In genomic region chr19:1125601-1126533, GRCh38 we compare ENCODE assay signal across 15 cellular contexts. TPM values are rescaled to one million over a fixed set of nuclear protein-coding genes. Genes with fewer than 3 reads are reported as not detected.
DNase-seq lines count a peak whose midpoint lies in the region; ATAC-seq and TF ChIP-seq lines count a peak whose summit lies in the region.
"Had no signal": no experiment of that assay in that cellular context is flagged by ENCODE, and none has a peak within 500 bp of the region (broad histone marks: within the 10 kb centered on the region; RNA-seq: fewer than 3 reads in every experiment).

No MANE protein-coding gene starts in this region.

- no peaks in the 10 kb centered on the region for H3K9me3 ChIP-seq in mammary epithelial cell (replicated peaks; ENCODE audit: insufficient read depth, low read length)
- H3K9me3 ChIP-seq in lower lobe of right lung, result no peaks in the 10 kb centered on the region
- no peaks in the 10 kb centered on the region for H3K9me3 ChIP-seq in SJCRH30 (replicated peaks)
- H3K9me3 ChIP-seq in esophagus muscularis mucosa, result no peaks in the 10 kb centered on the region

- peaks cover 8% of the 10 kb centered on the region for H3K4me1 Mint-ChIP-seq in MCF 10A (ENCODE audit: insufficient read depth, unreplicated experiment)
- H3K4me1 Mint-ChIP-seq in activated T-helper 17 cell treated with anti-CD3 and anti-CD28 coated beads, Interleukin-2, amount 50 U/mL, for 72 hours, result peaks cover 4% of the 10 kb centered on the region
- H3K4me1 Mint-ChIP-seq: nephron had no signal

- no peak for TF ChIP-seq EP300 in esophagus muscularis mucosa (IDR thresholded peaks at IDR 0.05)

- in situ Hi-C loops in mammary epithelial cell (cut with MboI; ENCODE audit: low sequenced_read_pairs in 2 of 2), result no loop called here

- peaks cover 73% of the 10 kb centered on the region for H3K79me2 ChIP-seq in mammary epithelial cell (ENCODE audit: insufficient read depth, low read length)

- peaks cover 8% of the 10 kb centered on the region for H4K20me1 ChIP-seq in mammary epithelial cell (ENCODE audit: insufficient read depth, low read length)

- H3K9me3 Mint-ChIP-seq in MCF 10A (ENCODE audit: unreplicated experiment), result no peaks in the 10 kb centered on the region
- no peaks in the 10 kb centered on the region for H3K9me3 Mint-ChIP-seq in activated T-helper 17 cell treated with anti-CD3 and anti-CD28 coated beads, Interleukin-2, amount 50 U/mL, for 72 hours
- H3K9me3 Mint-ChIP-seq: activated naive CD8-positive, alpha-beta T cell treated with anti-CD3 and anti-CD28 coated beads, Interleukin-2, amount 10 ng/mL, durations not matched to agents 7 days and 5 days; IgD-negative memory B cell; nephron had no signal

- CTCF ChIA-PET in MCF 10A (lab: Yijun Ruan, JAX) (no interaction called here), mammary epithelial cell (lab: Charles Lee; ENCODE audit: low non-redundant PET) (no interaction called here)

- dilution Hi-C loops in mammary epithelial cell (cut with HindIII; ENCODE audit: low sequenced_read_pairs), result loop anchor here (5.0 to 10.0 kb wide), 5 partner anchors 39 to 319 kb away; partner anchors contain the start of genes ARHGAP45, CBARP and CIRBP

- H3K36me3 ChIP-seq in mammary epithelial cell (ENCODE audit: insufficient read depth, low read length) (peaks cover 20% of the 10 kb centered on the region), lower lobe of right lung (peaks cover 79% of the 10 kb centered on the region), SJCRH30 (peaks cover 25% of the 10 kb centered on the region), esophagus muscularis mucosa (peaks cover 33 to 87% (median 72%) of the 10 kb centered on the region in 4 donors)

- WGBS in mammary epithelial cell (ENCODE audit: low coverage, missing lambda C conversion rate), result 79% methylated on average over 32 of the region's 35 CpGs
- 89% methylated on average over 31 of the region's 35 CpGs for WGBS in esophagus muscularis mucosa

- no peak overlapping the region for H3K9ac ChIP-seq in mammary epithelial cell (ENCODE audit: insufficient read depth, low read length)

- no peaks in the 10 kb centered on the region for H3K27me3 Mint-ChIP-seq in MCF 10A (ENCODE audit: insufficient read depth, unreplicated experiment)
- no peaks in the 10 kb centered on the region for H3K27me3 Mint-ChIP-seq in activated T-helper 17 cell treated with anti-CD3 and anti-CD28 coated beads, Interleukin-2, amount 50 U/mL, for 72 hours
- H3K27me3 Mint-ChIP-seq: activated naive CD8-positive, alpha-beta T cell treated with anti-CD3 and anti-CD28 coated beads, Interleukin-2, amount 10 ng/mL, durations not matched to agents 7 days and 5 days; IgD-negative memory B cell had no signal

- peaks cover 16% of the 10 kb centered on the region for H3K4me1 ChIP-seq in mammary epithelial cell (ENCODE audit: insufficient read depth, low read length)
- H3K4me1 ChIP-seq in lower lobe of right lung, result peaks cover 44% of the 10 kb centered on the region
- H3K4me1 ChIP-seq in SJCRH30, result no peaks in the 10 kb centered on the region
- peaks cover 10 to 61% (median 57%) of the 10 kb centered on the region in 4 donors for H3K4me1 ChIP-seq in esophagus muscularis mucosa

- DNase-seq in MCF 10A (ENCODE audit: unreplicated experiment) (peak; percentile 84), mammary epithelial cell (no peak), lower lobe of right lung (peak; percentile 44), NCI-H524 treated with DMSO at 0.1 percent for 48 hours (lab: John Stamatoyannopoulos, UW) (no peak), SJCRH30 (no peak), esophagus muscularis mucosa (ENCODE audit: extremely low spot score) (no peak)
- DNase-seq: activated CD4-positive, alpha-beta T cell treated with anti-CD3 and anti-CD28 coated beads, Interleukin-2, amount 50 U/mL, for 48 hours; activated naive CD8-positive, alpha-beta T cell treated with anti-CD3 and anti-CD28 coated beads, Interleukin-2, amount 10 ng/mL, durations not matched to agents 7 days and 5 days; EL; left cardiac atrium; NCI-H187 treated with DMSO at 0.1 percent for 48 hours had no signal

- TF ChIP-seq POLR2A in esophagus muscularis mucosa (IDR thresholded peaks at IDR 0.05; ENCODE audit: low read depth), result no peak

- no peak overlapping the region for H3K4me2 ChIP-seq in mammary epithelial cell (ENCODE audit: insufficient read depth, low read depth, low read length)

- H3K4me3 Mint-ChIP-seq in MCF 10A (ENCODE audit: unreplicated experiment), result no peak overlapping the region
- H3K4me3 Mint-ChIP-seq in activated T-helper 17 cell treated with anti-CD3 and anti-CD28 coated beads, Interleukin-2, amount 50 U/mL, for 72 hours, result peak overlapping the region; percentile 61
- H3K4me3 Mint-ChIP-seq: activated naive CD8-positive, alpha-beta T cell treated with anti-CD3 and anti-CD28 coated beads, Interleukin-2, amount 10 ng/mL, durations not matched to agents 7 days and 5 days; IgD-negative memory B cell; nephron had no signal

- H3K27ac Mint-ChIP-seq in MCF 10A (ENCODE audit: low read depth, unreplicated experiment), result no peak overlapping the region
- H3K27ac Mint-ChIP-seq in activated T-helper 17 cell treated with anti-CD3 and anti-CD28 coated beads, Interleukin-2, amount 50 U/mL, for 72 hours, result peak overlapping the region; percentile 52
- H3K27ac Mint-ChIP-seq: activated naive CD8-positive, alpha-beta T cell treated with anti-CD3 and anti-CD28 coated beads, Interleukin-2, amount 10 ng/mL, durations not matched to agents 7 days and 5 days; nephron had no signal

- no peak overlapping the region for H3K27ac ChIP-seq in mammary epithelial cell (ENCODE audit: insufficient read depth, low read depth, low read length)
- peak overlapping the region; percentile 18 for H3K27ac ChIP-seq in lower lobe of right lung
- H3K27ac ChIP-seq in SJCRH30, result no peak overlapping the region
- H3K27ac ChIP-seq in esophagus muscularis mucosa (replicated peaks in 1 of 4), result peak overlapping the region in 1 of 4 donors; percentile 21

- H3K27me3 ChIP-seq in mammary epithelial cell (ENCODE audit: insufficient read depth, low read length), result no peaks in the 10 kb centered on the region
- no peaks in the 10 kb centered on the region for H3K27me3 ChIP-seq in lower lobe of right lung (ENCODE audit: low read depth)
- H3K27me3 ChIP-seq in SJCRH30, result no peaks in the 10 kb centered on the region
- H3K27me3 ChIP-seq in esophagus muscularis mucosa, result no peaks in the 10 kb centered on the region

- H3K4me3 ChIP-seq in mammary epithelial cell (replicated peaks in 1 of 3; ENCODE audit: insufficient read depth in 1 of 3, low read depth in 2 of 3, low read length in 3 of 3), result no peak overlapping the region
- no peak overlapping the region for H3K4me3 ChIP-seq in lower lobe of right lung
- H3K4me3 ChIP-seq in SJCRH30, result no peak overlapping the region
- H3K4me3 ChIP-seq in esophagus muscularis mucosa, result no peak overlapping the region

- TF ChIP-seq CTCF in MCF 10A (IDR thresholded peaks at IDR 0.05; ENCODE audit: unreplicated experiment) (no peak), mammary epithelial cell (conservative IDR thresholded peaks at IDR 0.05 in 1 of 2, IDR thresholded peaks at IDR 0.05 in 1 of 2; ENCODE audit: extremely low read depth in 1 of 2, insufficient read depth in 1 of 2, low read depth in 1 of 2, low read length in 2 of 2) (no peak), lower lobe of right lung (IDR thresholded peaks at IDR 0.05) (no peak), esophagus muscularis mucosa (IDR thresholded peaks at IDR 0.05) (no peak)

- POLR2A ChIA-PET in MCF 10A (lab: Yijun Ruan, JAX), result interaction anchor here (0.6 to 0.8 kb wide), 2 partner anchors 20 to 35 kb away, joined by 3 read pairs; no protein-coding TSS in a partner anchor

- intact Hi-C loops in MCF 10A (cut with micrococcal nuclease) (no loop called here), mammary epithelial cell (cut with micrococcal nuclease) (no loop called here), lower lobe of right lung (cut with DNase I) (no loop called here), esophagus muscularis mucosa (cut with DNase I) (no loop called here)

- ATAC-seq in activated T-helper 17 cell treated with anti-CD3 and anti-CD28 coated beads, Interleukin-2, amount 50 U/mL, for 72 hours (replicated peaks), result peak; percentile 18
- ATAC-seq in lower lobe of right lung (no peak), GM18519 (IDR thresholded peaks at IDR 0.05; ENCODE audit: low FRiP score, unreplicated experiment) (no peak)
- ATAC-seq: left cardiac atrium had no signal

- TSS peak; percentile 14 for BruUV-seq in MCF 10A (replicated peaks; lab: Mats Ljungman, UMichigan)
- BruUV-seq in mammary epithelial cell (replicated peaks; lab: Mats Ljungman, UMichigan), result no TSS peak

- peaks cover 85% of the 10 kb centered on the region for H3K36me3 Mint-ChIP-seq in MCF 10A (ENCODE audit: insufficient read depth, unreplicated experiment)
- peaks cover 91% of the 10 kb centered on the region for H3K36me3 Mint-ChIP-seq in activated T-helper 17 cell treated with anti-CD3 and anti-CD28 coated beads, Interleukin-2, amount 50 U/mL, for 72 hours (ENCODE audit: low read depth)

- H2AFZ ChIP-seq in mammary epithelial cell (ENCODE audit: low read depth, low read length), result no peak overlapping the region

RNA-seq across cellular contexts. Expression of gene GPX4, which starts 22.1 kb away (rescaled TPM):
- total RNA-seq in MCF 10A (2022) (179 and 191 TPM in 2 replicates), mammary epithelial cell (100 to 1,000 TPM; 154 to 216 TPM), lower lobe of right lung (378 TPM), esophagus muscularis mucosa (100 to 1,000 TPM; 338 to 386 (median 375) TPM)
- polyA plus RNA-seq in mammary epithelial cell, result 357 TPM
- 97.5 TPM for polyA minus RNA-seq in mammary epithelial cell
- 100 to 1,000 TPM; 110 to 170 TPM for total RNA-seq in activated T-helper 17 cell treated with anti-CD3 and anti-CD28 coated beads, Interleukin-2, amount 50 U/mL, for 72 hours
- total RNA-seq in SJCRH30 (2014; rRNA removed; shearing (Covaris generic)), result 232 and 290 TPM in 2 replicates

RNA-seq across cellular contexts. Expression of gene POLR2E, which starts 30.7 kb away (rescaled TPM):
- total RNA-seq in MCF 10A (2022), result 184 and 201 TPM in 2 replicates
- total RNA-seq in mammary epithelial cell, result 100 to 1,000 TPM in 1 of 2 donors, 10 to 100 TPM in 1; 63.7 to 233 TPM
- polyA plus RNA-seq in mammary epithelial cell, result 258 TPM
- polyA minus RNA-seq in mammary epithelial cell, result 118 TPM
- total RNA-seq in activated T-helper 17 cell treated with anti-CD3 and anti-CD28 coated beads, Interleukin-2, amount 50 U/mL, for 72 hours, result 100 to 1,000 TPM; 155 to 248 TPM
- total RNA-seq in lower lobe of right lung, result 158 TPM
- total RNA-seq in SJCRH30 (2014; rRNA removed; shearing (Covaris generic)), result 176 and 183 TPM in 2 replicates
- total RNA-seq in esophagus muscularis mucosa, result 100 to 1,000 TPM in 3 of 4 donors, 10 to 100 TPM in 1; 96.8 to 198 (median 135) TPM

RNA-seq across cellular contexts. Expression of gene SBNO2, which starts 48.2 kb away (rescaled TPM):
- total RNA-seq in MCF 10A (2022), result 99.6 and 123 TPM in 2 replicates
- 100 to 1,000 TPM in 1 of 2 donors, 10 to 100 TPM in 1; 37.0 to 108 TPM for total RNA-seq in mammary epithelial cell
- polyA plus RNA-seq in mammary epithelial cell, result 22.5 TPM
- 34.4 TPM for polyA minus RNA-seq in mammary epithelial cell
- 100 to 1,000 TPM; 119 to 139 TPM for total RNA-seq in activated T-helper 17 cell treated with anti-CD3 and anti-CD28 coated beads, Interleukin-2, amount 50 U/mL, for 72 hours
- total RNA-seq in lower lobe of right lung, result 91.6 TPM
- 15.0 and 17.1 TPM in 2 replicates for total RNA-seq in SJCRH30 (2014; rRNA removed; shearing (Covaris generic))
- total RNA-seq in esophagus muscularis mucosa, result 100 to 1,000 TPM in 1 of 4 donors, 10 to 100 TPM in 3; 16.2 to 141 (median 30.5) TPM

RNA-seq across cellular contexts. Expression of gene ARHGAP45, which starts 58.9 kb away (rescaled TPM):
- total RNA-seq in MCF 10A (2022) (11.9 and 15.3 TPM in 2 replicates), mammary epithelial cell (1 to 10 TPM in 1 of 2 donors, under 1 TPM in 1; 0.94 to 6.0 TPM), lower lobe of right lung (83.5 TPM), esophagus muscularis mucosa (10 to 100 TPM; 17.8 to 28.3 (median 21.2) TPM)
- 1.3 TPM for polyA plus RNA-seq in mammary epithelial cell
- 0.10 TPM for polyA minus RNA-seq in mammary epithelial cell
- 100 to 1,000 TPM; 211 to 310 TPM for total RNA-seq in activated T-helper 17 cell treated with anti-CD3 and anti-CD28 coated beads, Interleukin-2, amount 50 U/mL, for 72 hours
- total RNA-seq in SJCRH30 (2014; rRNA removed; shearing (Covaris generic)), result 2.9 TPM in 2 replicates

Comparison
In these comparisons a context has a peak if more than half of its experiments do, and no peak if none do; other contexts are left out.
1. DNase-seq: peak in MCF 10A (single experiment) and lower lobe of right lung (single experiment); none in mammary epithelial cell (single experiment), NCI-H524 treated with DMSO at 0.1 percent for 48 hours (single experiment), SJCRH30 (0 of 2) and esophagus muscularis mucosa (single experiment).